1 cellular context compared by ENCODE assay signal in genomic region chr22:19495562-19496323, GRCh38.
A peak's percentile ranks its signal among the peaks of the same experiment; 100 is the strongest.
TF ChIP-seq lines count a peak whose summit lies in the region.

No MANE protein-coding gene starts in this region.

TF ChIP-seq in K562, 482 proteins besides CTCF, POLR2A, EP300 and RAD21 (continued from another document and continues in another):
- TF ChIP-seq FOXJ3 (CRISPR knock-in tag; IDR thresholded peaks at IDR 0.05): 0 out of 2 replicates have a peak, but pooled peaks have one; percentile 56
- TF ChIP-seq RBM34 (IDR thresholded peaks at IDR 0.05; ENCODE audit: borderline replicate concordance, insufficient read depth, low read length): no peak
- TF ChIP-seq SNRNP70 (optimal IDR thresholded peaks at IDR 0.05; ENCODE audit: low read depth, low read length): no peak
- no peak for TF ChIP-seq ATF1 (CRISPR knock-in tag; IDR thresholded peaks at IDR 0.05)
- TF ChIP-seq ATF1 (tag; IDR thresholded peaks at IDR 0.05): no peak
- TF ChIP-seq NFATC3 (IDR thresholded peaks at IDR 0.05): no peak
- TF ChIP-seq ATF6 (CRISPR knock-in tag; IDR thresholded peaks at IDR 0.05): 0 out of 2 replicates have a peak, but pooled peaks have one; percentile 63
- TF ChIP-seq RBBP5 (IDR thresholded peaks at IDR 0.05; ENCODE audit: borderline replicate concordance, insufficient read depth, low read length, poor library complexity, severe bottlenecking): no peak
- TF ChIP-seq CEBPG (CRISPR knock-in tag; IDR thresholded peaks at IDR 0.05): no peak
- TF ChIP-seq CEBPG (tag; conservative IDR thresholded peaks at IDR 0.05 in 1 of 2, IDR thresholded peaks at IDR 0.05 in 1 of 2): no peak
- no peak for TF ChIP-seq CREB5 (CRISPR knock-in tag; IDR thresholded peaks at IDR 0.05)
- no peak for TF ChIP-seq HNRNPH1 (optimal IDR thresholded peaks at IDR 0.05; ENCODE audit: low read depth, low read length)
- TF ChIP-seq POLR3A (IDR thresholded peaks at IDR 0.05; ENCODE audit: borderline replicate concordance, extremely low read depth, insufficient read depth, insufficient read length): no peak
- no peak for TF ChIP-seq GABPA (tag; conservative IDR thresholded peaks at IDR 0.05; ENCODE audit: low read depth)
- TF ChIP-seq STAG1 (CRISPR knock-in tag; IDR thresholded peaks at IDR 0.05; ENCODE audit: borderline replicate concordance): no peak
- no peak for TF ChIP-seq ZNF717 (CRISPR knock-in tag; IDR thresholded peaks at IDR 0.05)
- TF ChIP-seq, protein P1, sequence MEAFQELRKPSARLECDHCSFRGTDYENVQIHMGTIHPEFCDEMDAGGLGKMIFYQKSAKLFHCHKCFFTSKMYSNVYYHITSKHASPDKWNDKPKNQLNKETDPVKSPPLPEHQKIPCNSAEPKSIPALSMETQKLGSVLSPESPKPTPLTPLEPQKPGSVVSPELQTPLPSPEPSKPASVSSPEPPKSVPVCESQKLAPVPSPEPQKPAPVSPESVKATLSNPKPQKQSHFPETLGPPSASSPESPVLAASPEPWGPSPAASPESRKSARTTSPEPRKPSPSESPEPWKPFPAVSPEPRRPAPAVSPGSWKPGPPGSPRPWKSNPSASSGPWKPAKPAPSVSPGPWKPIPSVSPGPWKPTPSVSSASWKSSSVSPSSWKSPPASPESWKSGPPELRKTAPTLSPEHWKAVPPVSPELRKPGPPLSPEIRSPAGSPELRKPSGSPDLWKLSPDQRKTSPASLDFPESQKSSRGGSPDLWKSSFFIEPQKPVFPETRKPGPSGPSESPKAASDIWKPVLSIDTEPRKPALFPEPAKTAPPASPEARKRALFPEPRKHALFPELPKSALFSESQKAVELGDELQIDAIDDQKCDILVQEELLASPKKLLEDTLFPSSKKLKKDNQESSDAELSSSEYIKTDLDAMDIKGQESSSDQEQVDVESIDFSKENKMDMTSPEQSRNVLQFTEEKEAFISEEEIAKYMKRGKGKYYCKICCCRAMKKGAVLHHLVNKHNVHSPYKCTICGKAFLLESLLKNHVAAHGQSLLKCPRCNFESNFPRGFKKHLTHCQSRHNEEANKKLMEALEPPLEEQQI (IDR thresholded peaks at IDR 0.05): no peak
- no peak for TF ChIP-seq ZNF507 (tag; conservative IDR thresholded peaks at IDR 0.05)
- no peak for TF ChIP-seq HMBOX1 (IDR thresholded peaks at IDR 0.05)
- no peak for TF ChIP-seq TRIM24 (IDR thresholded peaks at IDR 0.05)
- TF ChIP-seq, protein P2, sequence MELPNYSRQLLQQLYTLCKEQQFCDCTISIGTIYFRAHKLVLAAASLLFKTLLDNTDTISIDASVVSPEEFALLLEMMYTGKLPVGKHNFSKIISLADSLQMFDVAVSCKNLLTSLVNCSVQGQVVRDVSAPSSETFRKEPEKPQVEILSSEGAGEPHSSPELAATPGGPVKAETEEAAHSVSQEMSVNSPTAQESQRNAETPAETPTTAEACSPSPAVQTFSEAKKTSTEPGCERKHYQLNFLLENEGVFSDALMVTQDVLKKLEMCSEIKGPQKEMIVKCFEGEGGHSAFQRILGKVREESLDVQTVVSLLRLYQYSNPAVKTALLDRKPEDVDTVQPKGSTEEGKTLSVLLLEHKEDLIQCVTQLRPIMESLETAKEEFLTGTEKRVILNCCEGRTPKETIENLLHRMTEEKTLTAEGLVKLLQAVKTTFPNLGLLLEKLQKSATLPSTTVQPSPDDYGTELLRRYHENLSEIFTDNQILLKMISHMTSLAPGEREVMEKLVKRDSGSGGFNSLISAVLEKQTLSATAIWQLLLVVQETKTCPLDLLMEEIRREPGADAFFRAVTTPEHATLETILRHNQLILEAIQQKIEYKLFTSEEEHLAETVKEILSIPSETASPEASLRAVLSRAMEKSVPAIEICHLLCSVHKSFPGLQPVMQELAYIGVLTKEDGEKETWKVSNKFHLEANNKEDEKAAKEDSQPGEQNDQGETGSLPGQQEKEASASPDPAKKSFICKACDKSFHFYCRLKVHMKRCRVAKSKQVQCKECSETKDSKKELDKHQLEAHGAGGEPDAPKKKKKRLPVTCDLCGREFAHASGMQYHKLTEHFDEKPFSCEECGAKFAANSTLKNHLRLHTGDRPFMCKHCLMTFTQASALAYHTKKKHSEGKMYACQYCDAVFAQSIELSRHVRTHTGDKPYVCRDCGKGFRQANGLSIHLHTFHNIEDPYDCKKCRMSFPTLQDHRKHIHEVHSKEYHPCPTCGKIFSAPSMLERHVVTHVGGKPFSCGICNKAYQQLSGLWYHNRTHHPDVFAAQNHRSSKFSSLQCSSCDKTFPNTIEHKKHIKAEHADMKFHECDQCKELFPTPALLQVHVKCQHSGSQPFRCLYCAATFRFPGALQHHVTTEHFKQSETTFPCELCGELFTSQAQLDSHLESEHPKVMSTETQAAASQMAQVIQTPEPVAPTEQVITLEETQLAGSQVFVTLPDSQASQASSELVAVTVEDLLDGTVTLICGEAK (IDR thresholded peaks at IDR 0.05): no peak
- TF ChIP-seq, protein P2 (CRISPR knock-in tag; IDR thresholded peaks at IDR 0.05): 0 out of 2 replicates have a peak, but pooled peaks have one; percentile 27
- no peak for TF ChIP-seq SRSF1 (IDR thresholded peaks at IDR 0.05; ENCODE audit: low read depth, low read length)
- TF ChIP-seq PKNOX1 (IDR thresholded peaks at IDR 0.05): no peak
- no peak for TF ChIP-seq ZNF41 (CRISPR knock-in tag; conservative IDR thresholded peaks at IDR 0.05)
- TF ChIP-seq XRCC3 (IDR thresholded peaks at IDR 0.05): no peak
- TF ChIP-seq ZNF140 (CRISPR knock-in tag; IDR thresholded peaks at IDR 0.05): no peak
- peak; percentile 26; the same call in 1 of the 2 replicates for TF ChIP-seq GATA2 (CRISPR knock-in tag; IDR thresholded peaks at IDR 0.05)
- TF ChIP-seq TGIF2 (CRISPR knock-in tag; IDR thresholded peaks at IDR 0.05): 0 out of 2 replicates have a peak, but pooled peaks have one; percentile 46
- no peak for TF ChIP-seq RBM25 (IDR thresholded peaks at IDR 0.05; ENCODE audit: low read depth, low read length, severe bottlenecking)
- no peak for TF ChIP-seq MBD2 (IDR thresholded peaks at IDR 0.05; ENCODE audit: borderline replicate concordance, low read depth)
- TF ChIP-seq ZFP36 (IDR thresholded peaks at IDR 0.05; ENCODE audit: low read depth, low read length, partially characterized antibody): peak; percentile 88
- TF ChIP-seq RHOXF2B (CRISPR knock-in tag; conservative IDR thresholded peaks at IDR 0.05): no peak
- TF ChIP-seq NR1H2 (CRISPR knock-in tag; IDR thresholded peaks at IDR 0.05): 0 out of 2 replicates have a peak, but pooled peaks have one; percentile 56
- no peak for TF ChIP-seq BRD9 (IDR thresholded peaks at IDR 0.05; ENCODE audit: low read depth, partially characterized antibody)
- TF ChIP-seq BRF2 (IDR thresholded peaks at IDR 0.05; ENCODE audit: borderline replicate concordance, insufficient read depth, insufficient read length): no peak
- no peak for TF ChIP-seq MTA1 (IDR thresholded peaks at IDR 0.05; ENCODE audit: borderline replicate concordance)
- TF ChIP-seq FOXK2 (conservative IDR thresholded peaks at IDR 0.05 in 1 of 2, IDR thresholded peaks at IDR 0.05 in 1 of 2; ENCODE audit: low read depth in 2 of 2): no peak
- no peak for TF ChIP-seq ETS2 (tag; IDR thresholded peaks at IDR 0.05; ENCODE audit: borderline replicate concordance, poor library complexity, severe bottlenecking)
- TF ChIP-seq TCFL5 (CRISPR knock-in tag; conservative IDR thresholded peaks at IDR 0.05): no peak
- no peak for TF ChIP-seq RBM39 (optimal IDR thresholded peaks at IDR 0.05; ENCODE audit: low read depth, low read length)
